8 cellular contexts compared by ENCODE assay signal in genomic region chr7:140517546-140518369, GRCh38. TPM values are rescaled to one million over a fixed set of nuclear protein-coding genes. Genes with fewer than 3 reads are reported as not detected.
A peak's percentile ranks its signal among the peaks of the same experiment; 100 is the strongest.
DNase-seq lines count a peak whose midpoint lies in the region; ATAC-seq and TF ChIP-seq lines count a peak whose summit lies in the region.

No MANE protein-coding gene starts in this region.

- H3K4me2 ChIP-seq in Loucy (ENCODE audit: low read depth, low read length, poor library complexity, severe bottlenecking) (peak overlapping the region; percentile 8), neuronal stem cell (ENCODE audit: insufficient read depth, low read length, poor library complexity, severe bottlenecking) (no peak overlapping the region)

- H3K79me1 ChIP-seq in neuronal stem cell (ENCODE audit: low read depth, low read length): peaks cover 3% of the 10 kb centered on the region

- intact Hi-C loops in activated T-helper 1 cell treated with anti-CD3 and anti-CD28 coated beads, Interleukin-12 subunit alpha, Interleukin-12 subunit beta, Interleukin-2, Interleukin-4 antibody, amounts not matched to agents 30 ng/mL and 10 ng/mL and 1 ng/mL, durations not matched to agents 14 hours and 24 hours and 36 hours (cut with micrococcal nuclease): loop anchor here (1.0 to 10.0 kb wide), 4 partner anchors 136 to 1017 kb away; no protein-coding TSS in a partner anchor
- intact Hi-C loops in stomach (cut with DNase I; ENCODE audit: low total_unique reads): loop anchor here (5.0 kb wide), 1 partner anchor 135 kb away; no protein-coding TSS in a partner anchor

- H3K79me2 ChIP-seq in Loucy (ENCODE audit: insufficient read depth, low read length): no peaks in the 10 kb centered on the region

- no peak overlapping the region for H2BK5ac ChIP-seq in neuronal stem cell (ENCODE audit: low read length)

- H4K91ac ChIP-seq in neuronal stem cell (ENCODE audit: low read depth, low read length, poor library complexity): peak overlapping the region; percentile 69

- peak overlapping the region; percentile 71 for H3K14ac ChIP-seq in neuronal stem cell (ENCODE audit: low read length)

- H3K9me3 Mint-ChIP-seq in activated T-helper 1 cell treated with anti-CD3 and anti-CD28 coated beads, Interleukin-12 subunit alpha, Interleukin-12 subunit beta, Interleukin-2, Interleukin-4 antibody, amounts not matched to agents 30 ng/mL and 10 ng/mL and 1 ng/mL, durations not matched to agents 14 hours and 24 hours and 36 hours: no peaks in the 10 kb centered on the region

- peaks cover 11% of the 10 kb centered on the region for H3K27me3 Mint-ChIP-seq in activated T-helper 1 cell treated with anti-CD3 and anti-CD28 coated beads, Interleukin-12 subunit alpha, Interleukin-12 subunit beta, Interleukin-2, Interleukin-4 antibody, amounts not matched to agents 30 ng/mL and 10 ng/mL and 1 ng/mL, durations not matched to agents 14 hours and 24 hours and 36 hours (ENCODE audit: insufficient read depth)

- H4K8ac ChIP-seq in neuronal stem cell (ENCODE audit: low read depth, low read length): no peak overlapping the region

- H3K27ac ChIP-seq in neuronal stem cell (replicated peaks; ENCODE audit: low read length): no peak overlapping the region
- peak overlapping the region in 4 of 5 donors; percentile 3 to 46 (median 34) for H3K27ac ChIP-seq in stomach

- H3K4me1 Mint-ChIP-seq in activated T-helper 1 cell treated with anti-CD3 and anti-CD28 coated beads, Interleukin-12 subunit alpha, Interleukin-12 subunit beta, Interleukin-2, Interleukin-4 antibody, amounts not matched to agents 30 ng/mL and 10 ng/mL and 1 ng/mL, durations not matched to agents 14 hours and 24 hours and 36 hours (ENCODE audit: low read depth): no peaks in the 10 kb centered on the region

- no peak overlapping the region for H3K27ac Mint-ChIP-seq in activated T-helper 1 cell treated with anti-CD3 and anti-CD28 coated beads, Interleukin-12 subunit alpha, Interleukin-12 subunit beta, Interleukin-2, Interleukin-4 antibody, amounts not matched to agents 30 ng/mL and 10 ng/mL and 1 ng/mL, durations not matched to agents 14 hours and 24 hours and 36 hours

- TF ChIP-seq EP300 in stomach (IDR thresholded peaks at IDR 0.05): no peak

- H3K27me3 ChIP-seq in Loucy (ENCODE audit: insufficient read depth, low read length, poor library complexity, severe bottlenecking) (no peaks in the 10 kb centered on the region), neuronal stem cell (ENCODE audit: control insufficient read depth in 3 of 3, insufficient read depth in 3 of 3, low read depth in 1 of 3, low read length in 3 of 3) (no peaks in the 10 kb centered on the region), stomach (no peaks in the 10 kb centered on the region)

- TF ChIP-seq CTCF in GM12874 (IDR thresholded peaks at IDR 0.05; ENCODE audit: insufficient read depth, low read depth, low read length) (peak; percentile 85), Loucy (conservative IDR thresholded peaks at IDR 0.05; ENCODE audit: low read length) (peak; percentile 77), stomach (IDR thresholded peaks at IDR 0.05) (peak in 5 of 7 experiments; percentile 83 to 89 (median 87))

- peak overlapping the region; percentile 95 for H2AK5ac ChIP-seq in neuronal stem cell (ENCODE audit: low read depth, low read length)

- H2AFZ ChIP-seq in Loucy (ENCODE audit: low read length) (peak overlapping the region; percentile 87), neuronal stem cell (ENCODE audit: low read length) (peak overlapping the region; percentile 41)

- no peaks in the 10 kb centered on the region for H3K36me3 ChIP-seq in Loucy (ENCODE audit: insufficient read depth, low read length)
- H3K36me3 ChIP-seq in neuronal stem cell (replicated peaks in 1 of 2; ENCODE audit: control insufficient read depth in 2 of 2, insufficient read depth in 2 of 2, low read length in 2 of 2): peaks cover 13 to 40% of the 10 kb centered on the region in 2 donors
- peaks cover 0 to 19% (median 5%) of the 10 kb centered on the region in 4 donors for H3K36me3 ChIP-seq in stomach

- H3K4me1 ChIP-seq in Loucy (ENCODE audit: insufficient read depth, low read length, poor library complexity, severe bottlenecking) (no peaks in the 10 kb centered on the region), neuronal stem cell (ENCODE audit: control insufficient read depth in 2 of 2, insufficient read depth in 1 of 2, low read depth in 1 of 2, low read length in 2 of 2) (peaks cover 9 to 13% of the 10 kb centered on the region in 2 donors), stomach (peaks cover 0 to 12% (median 4%) of the 10 kb centered on the region in 4 donors)

- H3K18ac ChIP-seq in neuronal stem cell (ENCODE audit: low read length): peak overlapping the region; percentile 51

- H3F3A ChIP-seq in Loucy (ENCODE audit: low read depth): no peaks in the 10 kb centered on the region

- peak overlapping the region; percentile 89 for H3K4ac ChIP-seq in neuronal stem cell (ENCODE audit: low read length)

- no CpG with 5 or more reads among the region's 31 CpGs for WGBS in neuronal stem cell (ENCODE audit: extremely low coverage in 2 of 2, insufficient read length in 2 of 2, insufficient replicate concordance in 1 of 2), 2 donors
- 50 to 57% (median 51%) methylated on average over 26 to 31 of the region's 31 CpGs for WGBS in stomach, 5 donors

- DNase-seq in RPMI7951 (ENCODE audit: low read depth) (peak; percentile 85), fibroblast of the conjunctiva (ENCODE audit: low read depth) (peak; percentile 90), neuronal stem cell (ENCODE audit: low spot score) (peak; percentile 87), stomach (peak; percentile 92)
- peak; percentile 38 for DNase-seq in activated T-helper 1 cell treated with anti-CD3 and anti-CD28 coated beads, Interleukin-12 subunit alpha, Interleukin-12 subunit beta, Interleukin-2, Interleukin-4 antibody, amounts not matched to agents 30 ng/mL and 10 ng/mL and 1 ng/mL, durations not matched to agents 14 hours and 24 hours and 36 hours (ENCODE audit: low spot score)

- no peak overlapping the region for H3K4me3 Mint-ChIP-seq in activated T-helper 1 cell treated with anti-CD3 and anti-CD28 coated beads, Interleukin-12 subunit alpha, Interleukin-12 subunit beta, Interleukin-2, Interleukin-4 antibody, amounts not matched to agents 30 ng/mL and 10 ng/mL and 1 ng/mL, durations not matched to agents 14 hours and 24 hours and 36 hours

- H2BK120ac ChIP-seq in neuronal stem cell (ENCODE audit: low read depth, low read length): no peak overlapping the region

- no peak overlapping the region for H3K4me3 ChIP-seq in Loucy (ENCODE audit: low read length, poor library complexity, severe bottlenecking)
- H3K4me3 ChIP-seq in neuronal stem cell (ENCODE audit: low read length in 2 of 2): no peak overlapping the region
- H3K4me3 ChIP-seq in stomach: no peak overlapping the region

- no peak for ATAC-seq in HG03565 (IDR thresholded peaks at IDR 0.05; ENCODE audit: unreplicated experiment)

- no peaks in the 10 kb centered on the region for H3K9me3 ChIP-seq in Loucy (ENCODE audit: insufficient read depth, low read depth, low read length)
- H3K9me3 ChIP-seq in neuronal stem cell (replicated peaks in 1 of 2; ENCODE audit: control insufficient read depth in 2 of 2, insufficient read depth in 1 of 2, low read depth in 1 of 2, low read length in 2 of 2): no peaks in the 10 kb centered on the region
- no peaks in the 10 kb centered on the region for H3K9me3 ChIP-seq in stomach

- H3K9ac ChIP-seq in Loucy (ENCODE audit: low read depth, low read length, poor library complexity, severe bottlenecking): no peak overlapping the region
- peak overlapping the region; percentile 63 for H3K9ac ChIP-seq in neuronal stem cell (ENCODE audit: low read depth, low read length, poor library complexity)

- no peak overlapping the region for H2BK15ac ChIP-seq in neuronal stem cell (ENCODE audit: low read length)

- no peaks in the 10 kb centered on the region for H3K9me2 ChIP-seq in Loucy (replicated peaks; ENCODE audit: low read depth, low read length)

- no peaks in the 10 kb centered on the region for H4K20me1 ChIP-seq in Loucy (ENCODE audit: insufficient read depth, low read length, poor library complexity, severe bottlenecking)

- H3K23ac ChIP-seq in neuronal stem cell (ENCODE audit: low read depth, low read length, poor library complexity): peak overlapping the region; percentile 75

- H2BK12ac ChIP-seq in neuronal stem cell (ENCODE audit: low read length): peak overlapping the region; percentile 100

- TF ChIP-seq POLR2A in stomach (IDR thresholded peaks at IDR 0.05): no peak

- no peaks in the 10 kb centered on the region for H3K36me3 Mint-ChIP-seq in activated T-helper 1 cell treated with anti-CD3 and anti-CD28 coated beads, Interleukin-12 subunit alpha, Interleukin-12 subunit beta, Interleukin-2, Interleukin-4 antibody, amounts not matched to agents 30 ng/mL and 10 ng/mL and 1 ng/mL, durations not matched to agents 14 hours and 24 hours and 36 hours (ENCODE audit: low read depth)

RNA-seq across cellular contexts. Expression of gene MKRN1, which starts 38.5 kb away (rescaled TPM):
- 49.1 and 52.4 TPM in 2 replicates for total RNA-seq in RPMI7951 (2014; rRNA removed; shearing (Covaris generic))
- total RNA-seq in activated T-helper 1 cell treated with anti-CD3 and anti-CD28 coated beads, Interleukin-12 subunit alpha, Interleukin-12 subunit beta, Interleukin-2, Interleukin-4 antibody, amounts not matched to agents 30 ng/mL and 10 ng/mL and 1 ng/mL, durations not matched to agents 14 hours and 24 hours and 36 hours: 61.7 and 72.2 TPM in 2 replicates
- 83.9 TPM for polyA plus RNA-seq in neuronal stem cell (2013, experiment 1 of 2)
- polyA plus RNA-seq in neuronal stem cell (2013, experiment 2 of 2): 80.5 TPM
- 100 to 1,000 TPM in 1 of 5 donors, 10 to 100 TPM in 4; 21.0 to 102 (median 73.9) TPM for total RNA-seq in stomach
- polyA plus RNA-seq in stomach: 10 to 100 TPM; 35.2 to 57.4 (median 42.1) TPM

Comparison
In these comparisons a context has a peak if more than half of its experiments do, and no peak if none do; other contexts are left out.
1. DNase-seq: peak in every context shown above with its lines; median percentile 92 in stomach; 90 in fibroblast of the conjunctiva; 87 in neuronal stem cell; 85 in RPMI7951; 38 in activated T-helper 1 cell treated with anti-CD3 and anti-CD28 coated beads, Interleukin-12 subunit alpha, Interleukin-12 subunit beta, Interleukin-2, Interleukin-4 antibody, amounts not matched to agents 30 ng/mL and 10 ng/mL and 1 ng/mL, durations not matched to agents 14 hours and 24 hours and 36 hours.